ENCODE assay signal across 26 cellular contexts in the genomic region with DNA sequence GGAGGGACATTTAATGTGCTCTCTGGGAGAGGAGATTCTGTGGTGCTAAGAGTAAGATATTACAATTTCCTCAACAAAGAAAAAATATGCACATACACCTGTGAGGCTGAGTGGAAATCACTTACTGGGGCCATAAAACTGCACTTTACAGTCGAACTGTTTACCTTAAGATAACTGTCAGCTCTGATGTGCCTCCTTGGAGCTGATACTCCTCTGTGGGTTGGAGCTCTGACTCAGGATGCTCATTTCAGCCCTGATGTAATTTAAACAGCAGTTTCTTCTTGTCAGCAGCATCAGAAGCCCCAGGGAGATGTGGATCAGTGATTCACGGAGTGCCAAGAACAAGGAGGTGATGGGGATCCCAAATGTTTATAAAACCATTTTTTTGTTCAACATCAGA.
DNase-seq lines count a peak whose midpoint lies in the region; ATAC-seq and TF ChIP-seq lines count a peak whose summit lies in the region.
"Had no signal": no experiment of that assay in that cellular context is flagged by ENCODE, and none has a peak within 500 bp of the region (broad histone marks: within the 10 kb centered on the region; RNA-seq: fewer than 3 reads in every experiment).

No MANE protein-coding gene starts in this region.

- H2AFZ ChIP-seq in GM23248 (no peak overlapping the region), hepatocyte (no peak overlapping the region)

- in situ Hi-C loops in GM23248 (cut with MboI): no loop called here

- 47 to 57% methylated on average over 2 of the region's 2 CpGs for WGBS in GM23248 (ENCODE audit: low coverage in 1 of 2, low lambda C conversion rate in 2 of 2, missing lambda C conversion rate in 2 of 2), 2 experiments
- WGBS in hepatocyte (ENCODE audit: low lambda C conversion rate, missing lambda C conversion rate): 9% methylated on average over 2 of the region's 2 CpGs

- H4K20me1 ChIP-seq in GM23248 (ENCODE audit: insufficient read depth): no peaks in the 10 kb centered on the region
- H4K20me1 ChIP-seq in hepatocyte (ENCODE audit: insufficient read depth, poor library complexity, severe bottlenecking): no peaks in the 10 kb centered on the region

- peaks cover 64% of the 10 kb centered on the region for H3K27me3 Mint-ChIP-seq in mesothelial cell of epicardium (ENCODE audit: low read depth)

- H3K36me3 Mint-ChIP-seq in mesothelial cell of epicardium: no peaks in the 10 kb centered on the region
- H3K36me3 Mint-ChIP-seq: activated naive CD4-positive, alpha-beta T cell treated with anti-CD3 and anti-CD28 coated beads, Interleukin-2, amount 50 U/mL, for 72 hours; CD14-positive monocyte had no signal

- H3K9me3 ChIP-seq in GM23248 (ENCODE audit: low read depth) (no peaks in the 10 kb centered on the region), hepatocyte (ENCODE audit: low read depth) (no peaks in the 10 kb centered on the region)

- H3K27me3 ChIP-seq in GM23248 (replicated peaks; ENCODE audit: insufficient read depth) (no peaks in the 10 kb centered on the region), hepatocyte (peaks cover 9% of the 10 kb centered on the region)
- H3K27me3 ChIP-seq: heart left ventricle had no signal

- H3K4me3 Mint-ChIP-seq in mesothelial cell of epicardium: no peak overlapping the region
- H3K4me3 Mint-ChIP-seq: CD14-positive monocyte, neural crest cell had no signal

- H3K36me3 ChIP-seq in GM23248 (ENCODE audit: low read depth) (no peaks in the 10 kb centered on the region), hepatocyte (replicated peaks; ENCODE audit: insufficient read depth, low read depth) (no peaks in the 10 kb centered on the region)
- H3K36me3 ChIP-seq: heart left ventricle had no signal

- H3K27ac ChIP-seq in GM23248 (no peak overlapping the region), hepatocyte (no peak overlapping the region)
- H3K27ac ChIP-seq: dorsolateral prefrontal cortex, heart left ventricle had no signal

- no peak overlapping the region for H3K27ac Mint-ChIP-seq in mesothelial cell of epicardium
- H3K27ac Mint-ChIP-seq: activated naive CD4-positive, alpha-beta T cell treated with anti-CD3 and anti-CD28 coated beads, Interleukin-2, amount 50 U/mL, for 72 hours; activated T-helper 2 cell treated with anti-CD3 and anti-CD28 coated beads, Interferon-gamma antibody, Interleukin-2, Interleukin-4, amounts not matched to agents 10 μg/mL and 5 μg/mL and 100 μg/mL, durations not matched to agents 14 hours and 24 hours and 36 hours; CD14-positive monocyte had no signal

- TF ChIP-seq CTCF in hepatocyte (IDR thresholded peaks at IDR 0.05; ENCODE audit: poor library complexity): no peak
- no peak for TF ChIP-seq CTCF in mesothelial cell of epicardium (IDR thresholded peaks at IDR 0.05; ENCODE audit: unreplicated experiment)

- H3K4me2 ChIP-seq in GM23248 (ENCODE audit: unreplicated experiment) (no peak overlapping the region), hepatocyte (no peak overlapping the region)

- no peaks in the 10 kb centered on the region for H3F3A ChIP-seq in GM23248 (ENCODE audit: insufficient read depth)

- H3K9ac ChIP-seq in GM23248: no peak overlapping the region

- H3K4me1 ChIP-seq in GM23248 (ENCODE audit: insufficient read depth) (no peaks in the 10 kb centered on the region), hepatocyte (ENCODE audit: insufficient read depth) (no peaks in the 10 kb centered on the region)
- H3K4me1 ChIP-seq: heart left ventricle had no signal

- peak; percentile 64 for DNase-seq in GM23248
- DNase-seq in RPMI7951 (ENCODE audit: low read depth): peak; percentile 40
- DNase-seq in hepatocyte (ENCODE audit: low spot score): peak; percentile 55
- DNase-seq in putamen (ENCODE audit: low spot score): peak; percentile 63
- no peak for DNase-seq in mesothelial cell of epicardium (ENCODE audit: low spot score in 2 of 2, unreplicated experiment in 2 of 2)
- DNase-seq in SW480 (ENCODE audit: low spot score): no peak
- DNase-seq: activated CD4-positive, alpha-beta T cell treated with anti-CD3 and anti-CD28 coated beads, Interleukin-2, amount 50 U/mL, for 48 hours; activated CD4-positive, CD25-positive, alpha-beta regulatory T cell; activated CD8-positive, alpha-beta memory T cell treated with anti-CD3 and anti-CD28 coated beads, Interleukin-2, amount 50 U/mL, for 48 hours; aorta; central memory CD4-positive, alpha-beta T cell; dorsolateral prefrontal cortex; EL; heart left ventricle; left ventricle myocardium superior; NCI-H1092 treated with DMSO at 0.1 percent for 48 hours; NCI-H2029; OCI-M1; SHP77; substantia nigra; T-helper 9 cell had no signal

- ATAC-seq in HG03108 (IDR thresholded peaks at IDR 0.05; ENCODE audit: unreplicated experiment): no peak
- ATAC-seq: activated naive CD4-positive, alpha-beta T cell treated with anti-CD3 and anti-CD28 coated beads, Interleukin-2, amount 50 U/mL, for 72 hours; heart left ventricle; left ventricle myocardium superior had no signal

- H3K9me3 Mint-ChIP-seq in mesothelial cell of epicardium: peaks cover 7% of the 10 kb centered on the region
- H3K9me3 Mint-ChIP-seq: activated naive CD4-positive, alpha-beta T cell treated with anti-CD3 and anti-CD28 coated beads, Interleukin-2, amount 50 U/mL, for 72 hours; activated T-helper 2 cell treated with anti-CD3 and anti-CD28 coated beads, Interferon-gamma antibody, Interleukin-2, Interleukin-4, amounts not matched to agents 10 μg/mL and 5 μg/mL and 100 μg/mL, durations not matched to agents 14 hours and 24 hours and 36 hours had no signal

- no peaks in the 10 kb centered on the region for H3K4me1 Mint-ChIP-seq in mesothelial cell of epicardium
- H3K4me1 Mint-ChIP-seq: CD14-positive monocyte had no signal

- no peaks in the 10 kb centered on the region for H3K79me2 ChIP-seq in GM23248 (ENCODE audit: insufficient read depth)
- no peaks in the 10 kb centered on the region for H3K79me2 ChIP-seq in hepatocyte

- H3K9me2 ChIP-seq in GM23248 (ENCODE audit: insufficient read depth) (no peaks in the 10 kb centered on the region), hepatocyte (replicated peaks; ENCODE audit: insufficient read depth) (no peaks in the 10 kb centered on the region)

- no peak overlapping the region for H3K4me3 ChIP-seq in GM23248
- H3K4me3 ChIP-seq in hepatocyte: no peak overlapping the region
- H3K4me3 ChIP-seq: dorsolateral prefrontal cortex, heart left ventricle had no signal

Comparison
In these comparisons a context has a peak if more than half of its experiments do, and no peak if none do; other contexts are left out.
1. DNase-seq: peak in GM23248 (single experiment), RPMI7951 (single experiment), hepatocyte (single experiment) and putamen (single experiment); none in mesothelial cell of epicardium (0 of 2) and SW480 (single experiment).